In the genomic region with DNA sequence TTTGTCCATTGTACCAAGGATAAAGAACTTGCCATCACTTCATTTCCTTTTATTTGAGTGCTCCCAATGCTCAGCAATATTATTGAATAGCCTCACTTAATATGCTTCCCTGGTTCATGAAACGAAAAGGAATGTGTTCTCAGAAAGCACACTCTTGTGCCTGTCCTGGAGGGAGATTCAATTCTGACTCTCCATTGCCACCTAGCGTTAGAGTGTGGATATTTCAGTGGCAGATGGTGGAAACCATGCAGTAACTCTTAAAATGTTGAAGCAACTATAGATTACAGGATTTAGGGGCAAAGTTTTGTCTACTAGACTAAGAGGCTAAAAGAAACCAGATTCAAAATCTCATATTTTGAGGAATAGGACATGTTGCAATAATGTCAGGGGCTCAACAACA, we compare ENCODE assay signal across 8 cellular contexts.
DNase-seq lines count a peak whose midpoint lies in the region; ATAC-seq and TF ChIP-seq lines count a peak whose summit lies in the region.

No MANE protein-coding gene starts in this region.

- no peak overlapping the region for H3K4me2 ChIP-seq in KMS-11

- DNase-seq in AG10803 (ENCODE audit: low read depth) (peak; percentile 47), GM12864 (ENCODE audit: low read depth) (no peak), T-helper 2 cell (peak in 3 of 5 experiments; percentile 14 to 64 (median 24)), midbrain (lab: John Stamatoyannopoulos, UW) (peak; percentile 74), NCI-H2029 (lab: John Stamatoyannopoulos, UW) (no peak)
- DNase-seq in effector memory CD8-positive, alpha-beta T cell: peak; percentile 44 to 61 (median 52)

- peaks cover 37% of the 10 kb centered on the region for H3K36me3 Mint-ChIP-seq in effector memory CD8-positive, alpha-beta T cell (ENCODE audit: insufficient read depth)

- no peak overlapping the region for H3K27ac ChIP-seq in KMS-11

- no peak overlapping the region for H3K9ac ChIP-seq in KMS-11

- ATAC-seq in effector memory CD8-positive, alpha-beta T cell (replicated peaks): no peak
- ATAC-seq in HG03139 (IDR thresholded peaks at IDR 0.05; ENCODE audit: unreplicated experiment): no peak

- H3K79me2 ChIP-seq in KMS-11 (ENCODE audit: insufficient read depth, low read depth): no peaks in the 10 kb centered on the region

- peaks cover 2 to 6% of the 10 kb centered on the region in 2 donors for H3K9me3 Mint-ChIP-seq in effector memory CD8-positive, alpha-beta T cell

- no peak overlapping the region for H3K4me3 ChIP-seq in AG10803 (ENCODE audit: low read length)
- no peak overlapping the region for H3K4me3 ChIP-seq in GM12864 (ENCODE audit: low read depth, low read length)
- H3K4me3 ChIP-seq in KMS-11 (IDR thresholded peaks at IDR 0.05; ENCODE audit: insufficient read depth, low read depth, low read length): no peak overlapping the region

- H3K27me3 Mint-ChIP-seq in effector memory CD8-positive, alpha-beta T cell: no peaks in the 10 kb centered on the region

- TF ChIP-seq CTCF in AG10803 (conservative IDR thresholded peaks at IDR 0.05; ENCODE audit: low read length) (peak; percentile 75), GM12864 (IDR thresholded peaks at IDR 0.05; ENCODE audit: low read depth, low read length, missing control alignments) (peak; percentile 67), KMS-11 (conservative IDR thresholded peaks at IDR 0.05; ENCODE audit: low read depth, low read length) (peak; percentile 78)

- H3K36me3 ChIP-seq in KMS-11 (ENCODE audit: insufficient read depth): no peaks in the 10 kb centered on the region

- no peak overlapping the region for H3K4me3 Mint-ChIP-seq in effector memory CD8-positive, alpha-beta T cell

- H2AFZ ChIP-seq in KMS-11 (ENCODE audit: low read depth): no peak overlapping the region

- no peaks in the 10 kb centered on the region for H4K20me1 ChIP-seq in KMS-11 (ENCODE audit: insufficient read depth)

- no peak overlapping the region for H3K27ac Mint-ChIP-seq in effector memory CD8-positive, alpha-beta T cell

- H3K27me3 ChIP-seq in KMS-11 (ENCODE audit: insufficient read depth, low read depth): no peaks in the 10 kb centered on the region

- H3K4me1 ChIP-seq in KMS-11 (ENCODE audit: low read depth, poor library complexity, severe bottlenecking): peaks cover 23% of the 10 kb centered on the region

- H3K4me1 Mint-ChIP-seq in effector memory CD8-positive, alpha-beta T cell (ENCODE audit: low read depth in 2 of 2): peaks cover 55 to 61% of the 10 kb centered on the region in 2 donors

Comparison
In these comparisons a context has a peak if more than half of its experiments do, and no peak if none do; other contexts are left out.
1. DNase-seq: peak in AG10803 (single experiment), T-helper 2 cell (3 of 5), effector memory CD8-positive, alpha-beta T cell (3 of 3) and midbrain (single experiment); none in GM12864 (single experiment) and NCI-H2029 (single experiment).
2. Peak in every context shown above with its lines, with median percentiles within 50 percentile points of each other: CTCF ChIP-seq.